Comparison of ENCODE assay signal across 14 cellular contexts in genomic region chr7:4108951-4109350, GRCh38.
A peak's percentile ranks its signal among the peaks of the same experiment; 100 is the strongest.
DNase-seq lines count a peak whose midpoint lies in the region; FAIRE-seq and TF ChIP-seq lines count a peak whose summit lies in the region.
"Had no signal": no experiment of that assay in that cellular context is flagged by ENCODE, and none has a peak within 500 bp of the region (broad histone marks: within the 10 kb centered on the region; RNA-seq: fewer than 3 reads in every experiment).

No MANE protein-coding gene starts in this region.

- no peak overlapping the region for H4K5ac ChIP-seq in H1 (ENCODE audit: insufficient read length, low read depth, low read length)

- DNase-seq in NCI-H748 (lab: John Stamatoyannopoulos, UW; ENCODE audit: unreplicated experiment), result peak; percentile 17
- DNase-seq in NCI-H748 treated with DMSO at 0.1 percent for 48 hours (lab: John Stamatoyannopoulos, UW), result no peak
- DNase-seq in NCI-H345 treated with DMSO at 0.1 percent for 48 hours (lab: John Stamatoyannopoulos, UW; ENCODE audit: unreplicated experiment), result peak; percentile 9
- DNase-seq in H1 (ENCODE audit: low read depth in 1 of 2, low spot score in 2 of 2), result no peak
- peak; percentile 58 for DNase-seq in spleen
- DNase-seq in dermis blood vessel endothelial cell, result no peak
- no peak for DNase-seq in GM12891 (ENCODE audit: insufficient read length, low spot score)
- no peak for DNase-seq in cerebellar cortex (ENCODE audit: low spot score)
- DNase-seq: BE2C; CD8-positive, alpha-beta T cell; H9 had no signal

- POLR2A ChIA-PET in H1 (lab: Charles Lee; ENCODE audit: partially characterized antibody), result interaction anchor here (1.4 kb wide), 1 partner anchor 20 kb away, joined by 3 read pairs; no protein-coding TSS in a partner anchor

- H3K27me3 ChIP-seq in H1 (replicated peaks in 1 of 4; ENCODE audit: control insufficient read depth in 3 of 4, extremely low read depth in 1 of 4, insufficient read depth in 3 of 4, low read length in 3 of 4) (no peaks in the 10 kb centered on the region; a peak in 1 of 7 replicates), spleen (replicated peaks in 1 of 7) (no peaks in the 10 kb centered on the region)
- H3K27me3 ChIP-seq: BE2C had no signal

- H3K36me3 ChIP-seq in H1 (ENCODE audit: control insufficient read depth in 2 of 4, insufficient read depth in 4 of 4, low read length in 3 of 4) (no peaks in the 10 kb centered on the region), spleen (peaks cover 0 to 12% (median 2%) of the 10 kb centered on the region in 6 donors)
- H3K36me3 ChIP-seq: BE2C had no signal

- no peak overlapping the region for H2BK5ac ChIP-seq in H1 (ENCODE audit: low read depth, low read length)

- TF ChIP-seq CTCF in H1 (IDR thresholded peaks at IDR 0.05; ENCODE audit: control extremely low read depth in 1 of 3, insufficient read depth in 1 of 3, low read depth in 1 of 3, low read length in 3 of 3) (no peak), spleen (IDR thresholded peaks at IDR 0.05 in 8 of 11, conservative IDR thresholded peaks at IDR 0.05 in 3 of 11) (no peak)

- no peaks in the 10 kb centered on the region for H3K79me1 ChIP-seq in H1 (ENCODE audit: low read depth, low read length)

- 92% methylated on average over 9 of the region's 9 CpGs; no CpG with 5 or more reads in 1 of the 2 experiments for WGBS in H1 (ENCODE audit: extremely low coverage in 1 of 2, insufficient coverage in 1 of 2, insufficient read length in 1 of 2, insufficient replicate concordance in 2 of 2, low coverage in 1 of 2, low lambda C conversion rate in 2 of 2, missing lambda C conversion rate in 1 of 2), 2 experiments
- whole genome bisulfite sequencing in spleen, 5 donors, result 84 to 93% (median 92%) methylated on average over 9 of the region's 9 CpGs

- no peaks in the 10 kb centered on the region for H3K23me2 ChIP-seq in H1 (ENCODE audit: low read depth, low read length)

- H2AFZ ChIP-seq in H1 (ENCODE audit: low read length), result no peak overlapping the region
- H2AFZ ChIP-seq: GM23338 had no signal

- H3K4me1 ChIP-seq in H1 (replicated peaks in 1 of 4; ENCODE audit: control insufficient read depth in 3 of 4, insufficient read depth in 4 of 4, low read length in 3 of 4) (no peaks in the 10 kb centered on the region; a peak in 1 of 7 replicates), spleen (no peaks in the 10 kb centered on the region)
- H3K4me1 ChIP-seq: BE2C had no signal

- FAIRE-seq in H1 (lab: Jason Lieb, UNC), result no peak
- FAIRE-seq in GM12891 (lab: Jason Lieb, UNC), result no peak
- FAIRE-seq: A204.1, GM12878 had no signal

- no peak overlapping the region for H4K91ac ChIP-seq in H1 (replicated peaks; ENCODE audit: insufficient read length, low read length)

- no peak overlapping the region for H3K4ac ChIP-seq in H1 (replicated peaks; ENCODE audit: insufficient read length, low read depth, low read length)

- no peak overlapping the region for H3K9ac ChIP-seq in H1 (replicated peaks in 1 of 4; ENCODE audit: extremely low read depth in 1 of 4, low read depth in 3 of 4, low read length in 3 of 4)

- peaks cover 0 to 3% of the 10 kb centered on the region in 2 experiments; a peak in 1 of 4 replicates for H3K9me3 ChIP-seq in H1 (ENCODE audit: insufficient read depth in 2 of 2, low read depth in 1 of 2, low read length in 1 of 2)
- no peaks in the 10 kb centered on the region for H3K9me3 ChIP-seq in spleen
- H3K9me3 ChIP-seq: BE2C had no signal

- H3K4me2 ChIP-seq in H1 (ENCODE audit: insufficient read depth in 1 of 2, low read depth in 2 of 2, low read length in 2 of 2), result no peak overlapping the region
- H3K4me2 ChIP-seq: GM23338 had no signal

- H3K4me3 ChIP-seq in H1 (ENCODE audit: extremely low read depth in 1 of 4, insufficient read depth in 2 of 4, low read depth in 3 of 4, low read length in 4 of 4) (no peak overlapping the region), spleen (no peak overlapping the region)
- H3K4me3 ChIP-seq: GM12878, GM23338 had no signal

- peak overlapping the region; percentile 7; the same call in 1 of the 2 replicates for H2BK12ac ChIP-seq in H1 (ENCODE audit: low read depth, low read length)

- no peak overlapping the region for H3K18ac ChIP-seq in H1 (ENCODE audit: extremely low read depth, low read length)

- no peaks in the 10 kb centered on the region for H3K79me2 ChIP-seq in H1 (ENCODE audit: control insufficient read depth in 1 of 2, insufficient read depth in 2 of 2, low read length in 2 of 2)

- H3K27ac ChIP-seq in H1 (ENCODE audit: low read depth, low read length), result no peak overlapping the region
- H3K27ac ChIP-seq in spleen, result no peak overlapping the region

- no peak overlapping the region for H2BK120ac ChIP-seq in H1 (replicated peaks; ENCODE audit: low read depth, low read length)

- no peaks in the 10 kb centered on the region for H4K20me1 ChIP-seq in H1 (replicated peaks in 1 of 2; ENCODE audit: control insufficient read depth in 1 of 2, insufficient read depth in 2 of 2, low read length in 2 of 2)

- intact Hi-C loops in spleen (cut with DNase I; ENCODE audit: low total_unique reads), result no loop called here

- H3K56ac ChIP-seq in H1 (replicated peaks; ENCODE audit: insufficient read length, low read depth, low read length), result no peak overlapping the region

- no peak overlapping the region for H2BK15ac ChIP-seq in H1 (ENCODE audit: low read length)

- no peak overlapping the region for H3K23ac ChIP-seq in H1 (ENCODE audit: insufficient read length)

- H2BK20ac ChIP-seq in H1 (ENCODE audit: low read length), result no peak overlapping the region

- no peak for TF ChIP-seq EP300 in H1 (IDR thresholded peaks at IDR 0.05; ENCODE audit: borderline replicate concordance in 1 of 2, low read depth in 2 of 2, low read length in 2 of 2)

- CTCF ChIA-PET in H1 (lab: Charles Lee; ENCODE audit: partially characterized antibody), result interaction anchor here (0.9 to 1.9 kb wide), 2 partner anchors 12 to 21 kb away, joined by 3 to 5 read pairs; no protein-coding TSS in a partner anchor

- no peak overlapping the region for H4K8ac ChIP-seq in H1 (ENCODE audit: extremely low read depth, insufficient read depth, low read length)

- no peak overlapping the region for H2AK5ac ChIP-seq in H1 (ENCODE audit: low read depth, low read length)

- TF ChIP-seq POLR2A in H1 (IDR thresholded peaks at IDR 0.05; ENCODE audit: control extremely low read depth in 1 of 2, low read depth in 2 of 2, low read length in 2 of 2) (no peak), spleen (IDR thresholded peaks at IDR 0.05) (no peak), GM12891 (IDR thresholded peaks at IDR 0.05; ENCODE audit: low read depth, low read length) (no peak)

- TF ChIP-seq RAD21 in H1 (IDR thresholded peaks at IDR 0.05 in 1 of 2, conservative IDR thresholded peaks at IDR 0.05 in 1 of 2; ENCODE audit: low read depth in 2 of 2, low read length in 2 of 2), result no peak

- H3K14ac ChIP-seq in H1 (ENCODE audit: insufficient read length), result no peak overlapping the region

TF ChIP-seq in H1, 55 proteins besides CTCF, POLR2A, EP300 and RAD21:
- TF ChIP-seq NANOG (IDR thresholded peaks at IDR 0.05; ENCODE audit: insufficient read depth, low read depth, low read length, poor library complexity, severe bottlenecking) (no peak), ASH2L (IDR thresholded peaks at IDR 0.05; ENCODE audit: low read length) (no peak), JUN (IDR thresholded peaks at IDR 0.05; ENCODE audit: low read depth, low read length) (no peak), KDM1A (IDR thresholded peaks at IDR 0.05; ENCODE audit: borderline replicate concordance, low read length) (no peak), KDM4A (IDR thresholded peaks at IDR 0.05; ENCODE audit: low read depth, low read length, severe bottlenecking) (no peak)

TF ChIP-seq in GM12891, 5 proteins besides CTCF, POLR2A, EP300 and RAD21:
- no peak for TF ChIP-seq PAX5 (IDR thresholded peaks at IDR 0.05; ENCODE audit: insufficient read depth, low read length, severe bottlenecking)
- TF ChIP-seq POU2F2 (IDR thresholded peaks at IDR 0.05; ENCODE audit: low read depth, low read length), result no peak
- no peak for TF ChIP-seq POLR2AphosphoS5 (IDR thresholded peaks at IDR 0.05; ENCODE audit: low read depth, low read length)
- TF ChIP-seq SPI1 (IDR thresholded peaks at IDR 0.05; ENCODE audit: low read depth, low read length), result no peak
- TF ChIP-seq TAF1 (IDR thresholded peaks at IDR 0.05; ENCODE audit: low read depth, low read length), result no peak

Comparison
In these comparisons a context has a peak if more than half of its experiments do, and no peak if none do; other contexts are left out.
1. DNase-seq: peak in NCI-H748 (single experiment), NCI-H345 treated with DMSO at 0.1 percent for 48 hours (single experiment) and spleen (single experiment); none in NCI-H748 treated with DMSO at 0.1 percent for 48 hours (single experiment), H1 (0 of 2), dermis blood vessel endothelial cell (single experiment), GM12891 (single experiment) and cerebellar cortex (single experiment).